Comparison of ENCODE assay signal across 22 cellular contexts in the genomic region with DNA sequence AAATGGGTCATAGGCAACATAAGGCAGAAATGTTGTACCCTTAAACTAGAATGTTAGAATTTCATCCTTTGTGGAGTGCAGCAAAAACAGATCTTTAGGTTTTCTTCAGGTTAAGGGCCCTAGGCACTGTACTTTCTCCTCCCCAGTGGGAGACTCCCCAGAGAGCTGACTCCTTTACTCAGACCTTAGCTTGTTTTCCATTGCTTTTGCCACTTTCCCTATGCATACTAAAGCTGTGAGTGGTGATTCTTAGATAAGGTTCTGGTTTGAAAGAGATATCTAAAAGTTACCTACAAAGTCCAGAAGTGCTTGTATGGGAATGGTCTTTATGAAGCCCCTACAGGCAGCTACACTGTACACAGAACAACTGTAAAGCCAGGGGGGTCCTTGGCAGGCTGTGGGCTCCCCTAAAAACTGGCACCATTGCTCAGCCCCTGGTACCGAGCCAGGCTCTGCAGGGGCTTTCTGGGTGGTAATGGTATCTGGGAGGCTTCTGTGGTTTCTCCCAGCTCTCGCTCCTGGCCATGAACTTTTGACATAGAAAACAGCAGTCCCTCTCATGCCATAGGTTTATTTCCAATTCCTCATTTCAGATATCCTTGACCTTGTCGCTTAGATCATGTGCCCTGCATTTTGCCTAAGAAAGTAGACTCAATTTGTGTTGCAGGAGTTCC. TPM values are rescaled to one million over a fixed set of nuclear protein-coding genes. Genes with fewer than 3 reads are reported as not detected.
A peak's percentile ranks its signal among the peaks of the same experiment; 100 is the strongest.
DNase-seq lines count a peak whose midpoint lies in the region; ATAC-seq and TF ChIP-seq lines count a peak whose summit lies in the region.
"Had no signal": no experiment of that assay in that cellular context is flagged by ENCODE, and none has a peak within 500 bp of the region (broad histone marks: within the 10 kb centered on the region; RNA-seq: fewer than 3 reads in every experiment).

No MANE protein-coding gene starts in this region.

- H3K9me3 ChIP-seq in RWPE2 (ENCODE audit: severe bottlenecking), result no peaks in the 10 kb centered on the region
- H3K9me3 ChIP-seq: right atrium auricular region had no signal

- DNase-seq in Daoy (ENCODE audit: low read depth) (peak; percentile 54), RWPE2 (ENCODE audit: low spot score) (no peak), cardiac fibroblast (ENCODE audit: low read depth in 2 of 2) (peak; percentile 36 to 56), osteocyte (ENCODE audit: extremely low spot score, unreplicated experiment) (no peak), NCI-H146 (lab: John Stamatoyannopoulos, UW) (no peak)
- DNase-seq in stimulated activated naive CD8-positive, alpha-beta T cell treated with anti-CD3 and anti-CD28 coated beads, Interleukin-15, Interleukin-2, amounts not matched to agents 100 U/mL and 50 U/mL, for 24 hours, result no peak
- DNase-seq: activated B cell treated with CpG ODN at 0.5 μM for 24 hours; activated CD4-positive, alpha-beta memory T cell treated with anti-CD3 and anti-CD28 coated beads, Interleukin-2, amount 10 ng/mL, durations not matched to agents 7 days and 5 days; activated gamma-delta T cell; activated T-cell treated with anti-CD3 and anti-CD28 coated beads for 4 hours; central memory CD4-positive, alpha-beta T cell; EL; NCI-H1105 treated with DMSO at 0.1 percent for 48 hours; NCI-H2081 treated with DMSO at 0.1 percent for 48 hours; NCI-H446 treated with DMSO at 0.1 percent for 48 hours; nucleus accumbens; T-helper 2 cell had no signal

- H3K9me3 Mint-ChIP-seq in osteocyte (ENCODE audit: unreplicated experiment), result no peaks in the 10 kb centered on the region
- H3K9me3 Mint-ChIP-seq: activated B cell treated with CpG ODN at 0.5 μM for 24 hours; activated CD4-positive, alpha-beta memory T cell treated with anti-CD3 and anti-CD28 coated beads, Interleukin-2, amount 10 ng/mL, durations not matched to agents 7 days and 5 days had no signal

- H3K27me3 Mint-ChIP-seq in osteocyte (ENCODE audit: unreplicated experiment), result no peaks in the 10 kb centered on the region
- H3K27me3 Mint-ChIP-seq: activated B cell treated with CpG ODN at 0.5 μM for 24 hours had no signal

- H3K27ac Mint-ChIP-seq in osteocyte (ENCODE audit: unreplicated experiment), result peak overlapping the region; percentile 43
- H3K27ac Mint-ChIP-seq: activated B cell treated with CpG ODN at 0.5 μM for 24 hours; activated CD4-positive, alpha-beta memory T cell treated with anti-CD3 and anti-CD28 coated beads, Interleukin-2, amount 10 ng/mL, durations not matched to agents 7 days and 5 days had no signal

- no peak overlapping the region for H3K4me3 ChIP-seq in RWPE2 (ENCODE audit: severe bottlenecking)
- H3K4me3 ChIP-seq in cardiac fibroblast (replicated peaks in 1 of 2; ENCODE audit: low read depth in 2 of 2, low read length in 2 of 2), result no peak overlapping the region
- H3K4me3 ChIP-seq: right atrium auricular region had no signal

- H3K36me3 Mint-ChIP-seq in osteocyte (ENCODE audit: unreplicated experiment), result no peaks in the 10 kb centered on the region

- H3K27me3 ChIP-seq in RWPE2 (ENCODE audit: insufficient read depth, poor library complexity, severe bottlenecking), result no peaks in the 10 kb centered on the region
- H3K27me3 ChIP-seq: right atrium auricular region had no signal

- H3K36me3 ChIP-seq in RWPE2 (ENCODE audit: low read depth), result peaks cover 16% of the 10 kb centered on the region
- H3K36me3 ChIP-seq: right atrium auricular region had no signal

- TF ChIP-seq CTCF in RWPE2 (IDR thresholded peaks at IDR 0.05; ENCODE audit: poor library complexity, severe bottlenecking) (no peak), cardiac fibroblast (IDR thresholded peaks at IDR 0.05; ENCODE audit: low read depth, low read length) (no peak), osteocyte (IDR thresholded peaks at IDR 0.05) (no peak)

- peak overlapping the region; percentile 2 for H3K27ac ChIP-seq in RWPE2 (ENCODE audit: poor library complexity, severe bottlenecking)
- H3K27ac ChIP-seq: C4-2B had no signal

- ATAC-seq in RWPE2 (ENCODE audit: low read depth), result no peak
- ATAC-seq in stimulated activated naive CD8-positive, alpha-beta T cell treated with anti-CD3 and anti-CD28 coated beads, Interleukin-15, Interleukin-2, amounts not matched to agents 100 U/mL and 50 U/mL, for 24 hours, result no peak
- no peak for ATAC-seq in GM21367 (IDR thresholded peaks at IDR 0.05; ENCODE audit: unreplicated experiment)
- no peak for ATAC-seq in HG03196 (IDR thresholded peaks at IDR 0.05; ENCODE audit: unreplicated experiment)
- ATAC-seq: Panc1 had no signal

- peaks cover 69% of the 10 kb centered on the region for H3K4me1 ChIP-seq in RWPE2 (ENCODE audit: insufficient read depth, poor library complexity, severe bottlenecking)

- no peak overlapping the region for H3K4me3 Mint-ChIP-seq in osteocyte (ENCODE audit: unreplicated experiment)
- H3K4me3 Mint-ChIP-seq: activated B cell treated with CpG ODN at 0.5 μM for 24 hours; activated CD4-positive, alpha-beta memory T cell treated with anti-CD3 and anti-CD28 coated beads, Interleukin-2, amount 10 ng/mL, durations not matched to agents 7 days and 5 days had no signal

- peaks cover 83% of the 10 kb centered on the region for H3K4me1 Mint-ChIP-seq in osteocyte (ENCODE audit: unreplicated experiment)
- H3K4me1 Mint-ChIP-seq: activated B cell treated with CpG ODN at 0.5 μM for 24 hours; activated CD4-positive, alpha-beta memory T cell treated with anti-CD3 and anti-CD28 coated beads, Interleukin-2, amount 10 ng/mL, durations not matched to agents 7 days and 5 days had no signal

RNA-seq across cellular contexts. Expression of gene AMOTL1, which starts 23.2 kb away (rescaled TPM):
- 14.9 and 16.2 TPM in 2 replicates for total RNA-seq in Daoy (2014; rRNA removed; shearing (Covaris generic))
- total RNA-seq in osteocyte, result 66.6 and 71.7 TPM in 2 replicates

Comparison
In these comparisons a context has a peak if more than half of its experiments do, and no peak if none do; other contexts are left out.
1. DNase-seq: peak in Daoy (single experiment) and cardiac fibroblast (2 of 2); none in RWPE2 (single experiment), osteocyte (single experiment), stimulated activated naive CD8-positive, alpha-beta T cell treated with anti-CD3 and anti-CD28 coated beads, Interleukin-15, Interleukin-2, amounts not matched to agents 100 U/mL and 50 U/mL, for 24 hours (single experiment) and NCI-H146 (single experiment).